In the genomic region with DNA sequence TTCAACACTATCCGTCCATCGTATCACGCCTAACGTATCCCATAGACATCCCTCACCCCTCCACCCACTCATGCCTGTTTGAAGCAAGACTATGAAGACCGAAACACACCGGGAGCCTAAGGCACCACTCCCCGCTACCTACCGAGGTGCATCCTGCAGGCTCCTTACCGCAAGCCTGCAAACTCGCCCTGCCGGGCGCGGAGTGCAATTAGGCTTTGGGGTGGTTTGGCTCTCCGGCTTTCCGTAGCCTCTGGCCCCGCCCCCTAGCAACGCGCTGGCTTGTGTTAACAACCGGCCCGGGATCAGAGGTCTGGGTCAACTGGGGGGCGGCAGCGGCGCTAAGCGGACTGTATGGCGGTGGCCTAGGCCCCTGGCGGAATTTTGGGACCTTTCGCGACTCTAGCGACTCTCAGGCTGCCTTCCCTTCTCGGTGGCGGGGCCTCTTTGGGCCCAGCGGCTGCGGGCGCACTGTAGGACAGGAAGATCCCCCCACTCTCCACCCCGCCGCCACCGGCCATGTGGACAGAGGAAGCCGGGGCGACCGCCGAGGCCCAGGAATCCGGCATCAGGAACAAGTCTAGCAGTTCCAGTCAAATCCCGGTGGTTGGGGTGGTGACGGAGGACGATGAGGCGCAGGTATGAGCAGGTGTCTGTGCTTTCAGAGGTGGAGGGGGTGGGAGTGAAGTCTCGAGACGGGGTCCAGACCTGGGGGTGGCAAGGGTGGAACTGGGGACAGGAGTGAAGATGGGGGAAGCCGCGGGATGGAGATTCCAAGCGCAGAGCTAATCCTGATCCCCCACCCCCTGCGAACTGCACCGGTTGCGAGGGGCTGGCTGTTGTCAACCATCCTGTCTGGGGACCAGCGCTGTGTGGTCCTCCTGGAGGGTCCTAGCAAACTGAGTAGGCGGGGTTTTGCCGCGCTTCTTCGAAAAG, we compare ENCODE assay signal across 8 cellular contexts. TPM values are rescaled to one million over a fixed set of nuclear protein-coding genes. Genes with fewer than 3 reads are reported as not detected.
A peak's percentile ranks its signal among the peaks of the same experiment; 100 is the strongest.
DNase-seq lines count a peak whose midpoint lies in the region; ATAC-seq lines count a peak whose summit lies in the region.

A gene with protein sequence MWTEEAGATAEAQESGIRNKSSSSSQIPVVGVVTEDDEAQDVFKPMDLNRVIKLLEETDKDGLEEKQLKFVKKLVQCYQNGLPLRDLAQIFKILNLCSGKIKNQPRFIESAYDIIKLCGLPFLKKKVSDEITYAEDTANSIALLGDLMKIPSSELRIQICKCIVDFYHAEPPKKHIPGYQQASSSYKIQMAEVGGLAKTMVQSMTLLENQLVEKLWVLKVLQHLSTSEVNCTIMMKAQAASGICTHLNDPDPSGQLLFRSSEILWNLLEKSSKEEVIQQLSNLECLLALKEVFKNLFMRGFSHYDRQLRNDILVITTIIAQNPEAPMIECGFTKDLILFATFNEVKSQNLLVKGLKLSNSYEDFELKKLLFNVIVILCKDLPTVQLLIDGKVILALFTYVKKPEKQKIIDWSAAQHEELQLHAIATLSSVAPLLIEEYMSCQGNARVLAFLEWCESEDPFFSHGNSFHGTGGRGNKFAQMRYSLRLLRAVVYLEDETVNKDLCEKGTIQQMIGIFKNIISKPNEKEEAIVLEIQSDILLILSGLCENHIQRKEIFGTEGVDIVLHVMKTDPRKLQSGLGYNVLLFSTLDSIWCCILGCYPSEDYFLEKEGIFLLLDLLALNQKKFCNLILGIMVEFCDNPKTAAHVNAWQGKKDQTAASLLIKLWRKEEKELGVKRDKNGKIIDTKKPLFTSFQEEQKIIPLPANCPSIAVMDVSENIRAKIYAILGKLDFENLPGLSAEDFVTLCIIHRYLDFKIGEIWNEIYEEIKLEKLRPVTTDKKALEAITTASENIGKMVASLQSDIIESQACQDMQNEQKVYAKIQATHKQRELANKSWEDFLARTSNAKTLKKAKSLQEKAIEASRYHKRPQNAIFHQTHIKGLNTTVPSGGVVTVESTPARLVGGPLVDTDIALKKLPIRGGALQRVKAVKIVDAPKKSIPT (plus strand): TSS at position 266 of the 933 bp plus-strand sequence. CDS start 251 bp downstream, at position 517.

- CTCF ChIA-PET in activated CD8-positive, alpha-beta T cell treated with anti-CD3 and anti-CD28 coated beads, Interleukin-2, amount 10 ng/mL, durations not matched to agents 7 days and 5 days (lab: Charles Lee) = interaction anchor here (1.0 kb wide), 1 partner anchor 183 kb away, joined by 3 read pairs; no protein-coding TSS in a partner anchor

- H3K27ac Mint-ChIP-seq in CD4-positive, CD25-positive, alpha-beta regulatory T cell = peak within 1 kb of the TSS; percentile 59 to 84 (median 72)
- no peak within 1 kb of the TSS for H3K27ac Mint-ChIP-seq in activated CD8-positive, alpha-beta T cell treated with anti-CD3 and anti-CD28 coated beads, Interleukin-2, amount 10 ng/mL, durations not matched to agents 7 days and 5 days

- H3K36me3 ChIP-seq in CD4-positive, CD25-positive, alpha-beta regulatory T cell (ENCODE audit: control insufficient read depth, insufficient read depth, low read length) = no peaks in the 10 kb centered on the region

- no peaks in the 10 kb centered on the region for H3K9me3 ChIP-seq in CD4-positive, CD25-positive, alpha-beta regulatory T cell (ENCODE audit: control insufficient read depth in 2 of 2, low read length in 2 of 2)

- peaks cover 26% of the 10 kb centered on the region for H3K27me3 ChIP-seq in CD4-positive, CD25-positive, alpha-beta regulatory T cell (ENCODE audit: control insufficient read depth, insufficient read depth, low read length)

- H3K4me1 ChIP-seq in CD4-positive, CD25-positive, alpha-beta regulatory T cell (ENCODE audit: control insufficient read depth, insufficient read depth, low read length, poor library complexity, severe bottlenecking) = peaks cover 9% of the 10 kb centered on the region

- peak; percentile 81 to 86 for ATAC-seq in CD4-positive, CD25-positive, alpha-beta regulatory T cell (ENCODE audit: low read depth in 2 of 2)
- ATAC-seq in GM19351 (IDR thresholded peaks at IDR 0.05; ENCODE audit: unreplicated experiment) (peak; percentile 66), HG03460 (IDR thresholded peaks at IDR 0.05; ENCODE audit: unreplicated experiment) (peak; percentile 84)
- peak; percentile 92 for ATAC-seq in activated CD8-positive, alpha-beta T cell treated with anti-CD3 and anti-CD28 coated beads, Interleukin-2, amount 10 ng/mL, durations not matched to agents 7 days and 5 days

- H3K27ac ChIP-seq in CD4-positive, CD25-positive, alpha-beta regulatory T cell (ENCODE audit: insufficient read depth, low read length, poor library complexity, severe bottlenecking) = no peak within 1 kb of the TSS

- peaks cover 0 to 3% (median 0%) of the 10 kb centered on the region in 7 donors for H3K9me3 Mint-ChIP-seq in CD4-positive, CD25-positive, alpha-beta regulatory T cell
- H3K9me3 Mint-ChIP-seq in activated CD8-positive, alpha-beta T cell treated with anti-CD3 and anti-CD28 coated beads, Interleukin-2, amount 10 ng/mL, durations not matched to agents 7 days and 5 days (ENCODE audit: insufficient read depth) = no peaks in the 10 kb centered on the region

- H3K4me1 Mint-ChIP-seq in CD4-positive, CD25-positive, alpha-beta regulatory T cell = peaks cover 0 to 20% (median 6%) of the 10 kb centered on the region in 4 donors
- H3K4me1 Mint-ChIP-seq in activated CD8-positive, alpha-beta T cell treated with anti-CD3 and anti-CD28 coated beads, Interleukin-2, amount 10 ng/mL, durations not matched to agents 7 days and 5 days (ENCODE audit: low read depth) = peaks cover 13% of the 10 kb centered on the region

- H3K36me3 Mint-ChIP-seq in CD4-positive, CD25-positive, alpha-beta regulatory T cell = no peaks in the 10 kb centered on the region
- no peaks in the 10 kb centered on the region for H3K36me3 Mint-ChIP-seq in activated CD8-positive, alpha-beta T cell treated with anti-CD3 and anti-CD28 coated beads, Interleukin-2, amount 10 ng/mL, durations not matched to agents 7 days and 5 days (ENCODE audit: low read depth)

- H3K4me3 Mint-ChIP-seq in CD4-positive, CD25-positive, alpha-beta regulatory T cell = peak within 1 kb of the TSS; percentile 70 to 88 (median 86)
- H3K4me3 Mint-ChIP-seq in activated CD8-positive, alpha-beta T cell treated with anti-CD3 and anti-CD28 coated beads, Interleukin-2, amount 10 ng/mL, durations not matched to agents 7 days and 5 days = peak within 1 kb of the TSS; percentile 79

- H3K4me3 ChIP-seq in CD4-positive, CD25-positive, alpha-beta regulatory T cell (ENCODE audit: low read depth, low read length) = peak within 1 kb of the TSS; percentile 74

- POLR2A ChIA-PET in activated CD8-positive, alpha-beta T cell treated with anti-CD3 and anti-CD28 coated beads, Interleukin-2, amount 10 ng/mL, durations not matched to agents 7 days and 5 days (lab: Charles Lee) = no interaction called here

- peak; percentile 62 to 83 (median 79) for DNase-seq in CD4-positive, CD25-positive, alpha-beta regulatory T cell
- DNase-seq in NCI-H774 (lab: John Stamatoyannopoulos, UW) (peak; percentile 72), medulla oblongata (ENCODE audit: extremely low spot score) (peak; percentile 89)
- DNase-seq in activated CD8-positive, alpha-beta T cell treated with anti-CD3 and anti-CD28 coated beads, Interleukin-2, amount 10 ng/mL, durations not matched to agents 7 days and 5 days = peak; percentile 86
- peak; percentile 70 for DNase-seq in effector CD8-positive, alpha-beta T cell (lab: John Stamatoyannopoulos, UW)
- DNase-seq in stimulated activated CD4-positive, alpha-beta T cell treated with anti-CD3 and anti-CD28 coated beads, TNF-alpha, amount 100 ng/mL, for 24 hours (ENCODE audit: low read depth in 3 of 3) = peak; percentile 70 to 89 (median 76)

- H3K27me3 Mint-ChIP-seq in CD4-positive, CD25-positive, alpha-beta regulatory T cell = peaks cover 40% of the 10 kb centered on the region
- H3K27me3 Mint-ChIP-seq in activated CD8-positive, alpha-beta T cell treated with anti-CD3 and anti-CD28 coated beads, Interleukin-2, amount 10 ng/mL, durations not matched to agents 7 days and 5 days (ENCODE audit: low read depth) = peaks cover 44% of the 10 kb centered on the region

RNA-seq across cellular contexts. Expression of the gene that starts here (rescaled TPM):
- total RNA-seq in CD4-positive, CD25-positive, alpha-beta regulatory T cell = not detected
- polyA plus RNA-seq in CD4-positive, CD25-positive, alpha-beta regulatory T cell = not detected
- under 1 TPM in 1 of 2 experiments, not detected in 1; 0.65 TPM for total RNA-seq in activated CD8-positive, alpha-beta T cell treated with anti-CD3 and anti-CD28 coated beads, Interleukin-2, amount 10 ng/mL, durations not matched to agents 7 days and 5 days

Comparison
In these comparisons a context has a peak if more than half of its experiments do, and no peak if none do; other contexts are left out.
1. Peak in DNase-seq, ATAC-seq and H3K4me3 ChIP-seq in CD4-positive, CD25-positive, alpha-beta regulatory T cell; RNA of the gene not detected or under 1 TPM.
2. Peak in DNase-seq and ATAC-seq in activated CD8-positive, alpha-beta T cell treated with anti-CD3 and anti-CD28 coated beads, Interleukin-2, amount 10 ng/mL, durations not matched to agents 7 days and 5 days; RNA of the gene not detected or under 1 TPM.